9 cellular contexts compared by ENCODE assay signal in the genomic region with DNA sequence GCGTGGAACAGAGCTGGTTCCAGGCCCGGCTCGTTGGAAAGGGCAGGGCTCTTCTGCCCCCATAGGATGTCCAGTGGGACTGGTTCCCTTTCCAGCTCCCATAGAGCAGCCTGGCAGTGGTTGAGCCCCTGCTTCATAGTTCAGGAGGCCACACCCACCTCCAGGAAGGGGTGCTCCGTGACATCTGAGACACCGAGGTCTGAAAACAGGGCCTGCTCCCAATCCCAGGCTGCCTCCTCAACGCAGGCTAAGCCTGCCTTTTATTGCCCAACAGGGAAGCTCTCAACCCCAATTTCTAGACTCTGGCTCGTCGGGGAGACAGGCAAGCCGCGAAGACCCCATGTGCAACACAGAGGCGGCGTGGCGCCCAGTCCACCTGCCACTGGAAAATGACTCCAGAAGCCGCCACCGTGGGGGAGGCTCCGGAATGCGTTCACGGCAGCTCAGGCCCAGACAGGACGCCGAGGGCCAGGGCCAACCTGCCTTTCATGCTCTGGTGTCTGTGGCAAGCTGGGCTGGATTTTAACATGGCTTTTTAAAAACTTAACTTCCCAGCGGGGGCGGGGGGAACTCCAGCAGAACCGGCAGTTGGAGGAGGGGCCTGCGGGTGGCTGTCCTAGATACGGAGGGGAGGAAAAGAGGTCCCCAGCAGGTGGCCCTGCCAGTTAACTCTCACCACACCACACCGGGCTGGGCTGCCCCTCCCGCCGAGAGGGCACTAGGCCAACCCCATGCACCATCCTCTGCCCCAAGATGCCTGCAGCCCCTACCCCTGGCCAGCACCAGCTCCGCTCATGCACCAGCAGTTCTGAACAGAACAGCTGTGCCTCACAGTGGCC. TPM values are rescaled to one million over a fixed set of nuclear protein-coding genes. Genes with fewer than 3 reads are reported as not detected.
DNase-seq lines count a peak whose midpoint lies in the region; ATAC-seq and TF ChIP-seq lines count a peak whose summit lies in the region.
"Had no signal": no experiment of that assay in that cellular context is flagged by ENCODE, and none has a peak within 500 bp of the region (broad histone marks: within the 10 kb centered on the region; RNA-seq: fewer than 3 reads in every experiment).

No MANE protein-coding gene starts in this region.

- H3K27ac Mint-ChIP-seq in Caco-2 (ENCODE audit: unreplicated experiment): no peak overlapping the region
- H3K27ac Mint-ChIP-seq in MCF 10A (ENCODE audit: low read depth, unreplicated experiment): no peak overlapping the region

- WGBS in hepatocyte (ENCODE audit: low lambda C conversion rate, missing lambda C conversion rate): 41% methylated on average over 25 of the region's 29 CpGs

- intact Hi-C loops in Caco-2 (cut with micrococcal nuclease; ENCODE audit: unreplicated experiment) (no loop called here), MCF 10A (cut with micrococcal nuclease) (no loop called here)

- H3K4me1 Mint-ChIP-seq in Caco-2 (ENCODE audit: low read depth, unreplicated experiment): no peaks in the 10 kb centered on the region
- no peaks in the 10 kb centered on the region for H3K4me1 Mint-ChIP-seq in MCF 10A (ENCODE audit: insufficient read depth, unreplicated experiment)

- no peaks in the 10 kb centered on the region for H3K9me3 Mint-ChIP-seq in Caco-2 (ENCODE audit: unreplicated experiment)
- H3K9me3 Mint-ChIP-seq in MCF 10A (ENCODE audit: unreplicated experiment): no peaks in the 10 kb centered on the region

- H3K9me3 ChIP-seq in hepatocyte (ENCODE audit: low read depth) (no peaks in the 10 kb centered on the region), Caco-2 (no peaks in the 10 kb centered on the region)
- H3K9me3 ChIP-seq: Peyer's patch had no signal

- CTCF ChIA-PET in Caco-2 (lab: Charles Lee): no interaction called here
- CTCF ChIA-PET in MCF 10A (lab: Yijun Ruan, JAX): interaction anchor here (0.6 to 1.7 kb wide), 4 partner anchors 26 to 571 kb away, joined by 3 read pairs; no protein-coding TSS in a partner anchor

- H3K79me2 ChIP-seq in hepatocyte: no peaks in the 10 kb centered on the region

- H3K27ac ChIP-seq in hepatocyte: peak overlapping the region; percentile 37

- TF ChIP-seq CTCF in hepatocyte (IDR thresholded peaks at IDR 0.05; ENCODE audit: poor library complexity): no peak
- no peak for TF ChIP-seq CTCF in Caco-2 (IDR thresholded peaks at IDR 0.05; ENCODE audit: insufficient read depth in 1 of 2, low read depth in 1 of 2, low read length in 1 of 2, severe bottlenecking in 1 of 2, unreplicated experiment in 1 of 2)
- no peak for TF ChIP-seq CTCF in MCF 10A (IDR thresholded peaks at IDR 0.05; ENCODE audit: unreplicated experiment)

- POLR2A ChIA-PET in Caco-2 (lab: Charles Lee) (no interaction called here), MCF 10A (lab: Yijun Ruan, JAX) (interaction anchor here (0.6 kb wide), 1 partner anchor 8 kb away, joined by 3 read pairs; no protein-coding TSS in a partner anchor)

- H3K27me3 Mint-ChIP-seq in Caco-2 (ENCODE audit: insufficient read depth, unreplicated experiment) (no peaks in the 10 kb centered on the region), MCF 10A (ENCODE audit: insufficient read depth, unreplicated experiment) (no peaks in the 10 kb centered on the region)

- H3K4me3 Mint-ChIP-seq in Caco-2 (ENCODE audit: unreplicated experiment) (no peak overlapping the region), MCF 10A (ENCODE audit: unreplicated experiment) (no peak overlapping the region)

- DNase-seq in NCI-H2107 treated with DMSO at 0.1 percent for 48 hours (lab: John Stamatoyannopoulos, UW; ENCODE audit: unreplicated experiment) (peak; percentile 51), NCI-H2107 (lab: John Stamatoyannopoulos, UW) (no peak), hepatocyte (ENCODE audit: low spot score) (no peak), Caco-2 (no peak), MCF 10A (ENCODE audit: unreplicated experiment) (no peak)
- peak; percentile 76 for DNase-seq in activated effector memory CD4-positive, alpha-beta T cell treated with anti-CD3 and anti-CD28 coated beads, Interleukin-2, amount 50 U/mL, for 16 hours
- DNase-seq in stimulated activated CD4-positive, alpha-beta T cell treated with anti-CD3 and anti-CD28 coated beads, Interleukin-1b, Interleukin-23, amount 100 ng/mL, for 48 hours: peak; percentile 23

- H3K27me3 ChIP-seq in hepatocyte (no peaks in the 10 kb centered on the region), Caco-2 (replicated peaks; ENCODE audit: control insufficient read depth, insufficient read depth, low read length) (no peaks in the 10 kb centered on the region)
- H3K27me3 ChIP-seq: Peyer's patch had no signal

- no peak overlapping the region for H3K4me3 ChIP-seq in hepatocyte
- H3K4me3 ChIP-seq in Caco-2 (ENCODE audit: low read depth, low read length): no peak overlapping the region
- H3K4me3 ChIP-seq: Peyer's patch had no signal

- H2AFZ ChIP-seq in hepatocyte: no peak overlapping the region

- no peak for ATAC-seq in GM21526 (IDR thresholded peaks at IDR 0.05; ENCODE audit: low FRiP score, unreplicated experiment)

- H3K36me3 Mint-ChIP-seq in Caco-2 (ENCODE audit: insufficient read depth, unreplicated experiment) (peaks cover 57% of the 10 kb centered on the region), MCF 10A (ENCODE audit: insufficient read depth, unreplicated experiment) (peaks cover 52% of the 10 kb centered on the region)

- no peaks in the 10 kb centered on the region for H3K9me2 ChIP-seq in hepatocyte (replicated peaks; ENCODE audit: insufficient read depth)

- BruUV-seq in Caco-2 (replicated peaks; lab: Mats Ljungman, UMichigan): no TSS peak
- no TSS peak for BruUV-seq in MCF 10A (replicated peaks; lab: Mats Ljungman, UMichigan)

- H3K4me1 ChIP-seq in hepatocyte (ENCODE audit: insufficient read depth): peaks cover 7% of the 10 kb centered on the region
- H3K4me1 ChIP-seq in Caco-2: peaks cover 10% of the 10 kb centered on the region
- H3K4me1 ChIP-seq: Peyer's patch had no signal

- no peak overlapping the region for H3K4me2 ChIP-seq in hepatocyte

- no peaks in the 10 kb centered on the region for H3K36me3 ChIP-seq in hepatocyte (replicated peaks; ENCODE audit: insufficient read depth, low read depth)
- H3K36me3 ChIP-seq in Caco-2 (ENCODE audit: control insufficient read depth, insufficient read depth, low read length): no peaks in the 10 kb centered on the region; the same call in 1 of the 2 replicates

- H4K20me1 ChIP-seq in hepatocyte (ENCODE audit: insufficient read depth, poor library complexity, severe bottlenecking): no peaks in the 10 kb centered on the region

RNA-seq across cellular contexts. Expression of a gene that starts 17.9 kb away (rescaled TPM):
- 0.64 and 1.8 TPM in 2 replicates for total RNA-seq in hepatocyte
- polyA plus RNA-seq in hepatocyte: 2.4 and 4.9 TPM in 2 replicates
- total RNA-seq in Caco-2 (2022): 3.8 and 4.1 TPM in 2 replicates
- 0.20 and 0.21 TPM in 2 replicates for total RNA-seq in MCF 10A (2022)

RNA-seq across cellular contexts. Expression of a gene that starts 36.9 kb away (rescaled TPM):
- total RNA-seq in hepatocyte (21.1 and 22.7 TPM in 2 replicates), Caco-2 (2022) (81.3 and 104 TPM in 2 replicates), MCF 10A (2022) (98.6 and 118 TPM in 2 replicates)
- 42.6 and 67.5 TPM in 2 replicates for polyA plus RNA-seq in hepatocyte

RNA-seq across cellular contexts. Expression of a gene that starts 37.2 kb away (rescaled TPM):
- total RNA-seq in hepatocyte (42.0 and 50.2 TPM in 2 replicates), Caco-2 (2022) (120 and 132 TPM in 2 replicates), MCF 10A (2022) (135 and 137 TPM in 2 replicates)
- 75.8 and 96.3 TPM in 2 replicates for polyA plus RNA-seq in hepatocyte

Comparison
In these comparisons a context has a peak if more than half of its experiments do, and no peak if none do; other contexts are left out.
1. DNase-seq: peak in NCI-H2107 treated with DMSO at 0.1 percent for 48 hours (single experiment), activated effector memory CD4-positive, alpha-beta T cell treated with anti-CD3 and anti-CD28 coated beads, Interleukin-2, amount 50 U/mL, for 16 hours (single experiment) and stimulated activated CD4-positive, alpha-beta T cell treated with anti-CD3 and anti-CD28 coated beads, Interleukin-1b, Interleukin-23, amount 100 ng/mL, for 48 hours (single experiment); none in NCI-H2107 (single experiment), hepatocyte (single experiment), Caco-2 (0 of 2) and MCF 10A (single experiment).